25 cellular contexts compared by ENCODE assay signal in genomic region chr11:15509082-15509481, GRCh38.
"Had no signal": no experiment of that assay in that cellular context is flagged by ENCODE, and none has a peak within 500 bp of the region (broad histone marks: within the 10 kb centered on the region; RNA-seq: fewer than 3 reads in every experiment).

No MANE protein-coding gene starts in this region.

- H3K27me3 ChIP-seq: colonic mucosa, esophagus muscularis mucosa, esophagus squamous epithelium, foreskin keratinocyte, gastrocnemius medialis, gastroesophageal sphincter, heart left ventricle, heart right ventricle had no signal

- ATAC-seq: effector memory CD8-positive, alpha-beta T cell; esophagus mucosa; foreskin keratinocyte; gastrocnemius medialis; gastroesophageal sphincter; heart left ventricle; heart right ventricle had no signal

- FAIRE-seq: endothelial cell of umbilical vein had no signal

- H3K4me1 ChIP-seq: colonic mucosa, esophagus muscularis mucosa, foreskin keratinocyte, gastrocnemius medialis, gastroesophageal sphincter, heart left ventricle, heart right ventricle had no signal

- H3K9me3 Mint-ChIP-seq: endodermal cell had no signal

- H3K36me3 ChIP-seq: colonic mucosa, esophagus muscularis mucosa, esophagus squamous epithelium, gastrocnemius medialis, gastroesophageal sphincter, heart left ventricle, heart right ventricle had no signal

- H3K27ac Mint-ChIP-seq: dendritic cell treated with granulocyte-macrophage colony-stimulating factor and Interleukin-4, amounts not matched to agents 40 ng/mL and 50 ng/mL, for 4 days; effector memory CD8-positive, alpha-beta T cell; endodermal cell had no signal

- H3K4me3 ChIP-seq: colonic mucosa, coronary artery, dorsolateral prefrontal cortex, esophagus muscularis mucosa, esophagus squamous epithelium, gastrocnemius medialis, gastroesophageal sphincter, heart left ventricle, heart right ventricle had no signal

- H3K27ac ChIP-seq: colonic mucosa, coronary artery, dorsolateral prefrontal cortex, epithelial cell of prostate, esophagus muscularis mucosa, esophagus squamous epithelium, foreskin keratinocyte, gastrocnemius medialis, gastroesophageal sphincter, heart left ventricle, heart right ventricle had no signal

- H3K4me3 Mint-ChIP-seq: dendritic cell treated with granulocyte-macrophage colony-stimulating factor and Interleukin-4, amounts not matched to agents 40 ng/mL and 50 ng/mL, for 4 days; effector memory CD8-positive, alpha-beta T cell; endodermal cell had no signal

- H3K9me3 ChIP-seq: colonic mucosa, esophagus squamous epithelium, gastrocnemius medialis had no signal

- H3K27me3 Mint-ChIP-seq: dendritic cell treated with granulocyte-macrophage colony-stimulating factor and Interleukin-4, amounts not matched to agents 40 ng/mL and 50 ng/mL, for 4 days; effector memory CD8-positive, alpha-beta T cell had no signal

- DNase-seq: colonic mucosa; cortex of kidney; dermis blood vessel endothelial cell; dorsolateral prefrontal cortex; effector CD4-positive, alpha-beta T cell; effector CD8-positive, alpha-beta T cell; effector memory CD4-positive, alpha-beta T cell; effector memory CD8-positive, alpha-beta T cell; endodermal cell; erythroblast; esophagus squamous epithelium; foreskin fibroblast; foreskin keratinocyte; foreskin melanocyte; gastrocnemius medialis; glutamatergic neuron; heart left ventricle; heart right ventricle had no signal
